13 cellular contexts compared by ENCODE assay signal in genomic region chrX:9278475-9279270, GRCh38.
A peak's percentile ranks its signal among the peaks of the same experiment; 100 is the strongest.
DNase-seq lines count a peak whose midpoint lies in the region; ATAC-seq, FAIRE-seq and TF ChIP-seq lines count a peak whose summit lies in the region.
"Had no signal": no experiment of that assay in that cellular context is flagged by ENCODE, and none has a peak within 500 bp of the region (broad histone marks: within the 10 kb centered on the region; RNA-seq: fewer than 3 reads in every experiment).

No MANE protein-coding gene starts in this region.

- FAIRE-seq in astrocyte (lab: Jason Lieb, UNC) (peak; percentile 32), RCC 7860 (lab: Jason Lieb, UNC) (no peak)
- FAIRE-seq: endometrium, islet of Langerhans had no signal

- no peak overlapping the region for H3K4me2 ChIP-seq in astrocyte (ENCODE audit: low read length)
- peak overlapping the region; percentile 69 for H3K4me2 ChIP-seq in osteoblast (ENCODE audit: insufficient read depth, low read length)

- CTCF ChIA-PET in CD4-positive, alpha-beta T cell (lab: Charles Lee) = no interaction called here

- H3K27ac ChIP-seq in CD4-positive, alpha-beta T cell (ENCODE audit: low read depth, low read length) = no peak overlapping the region
- H3K27ac ChIP-seq in astrocyte (ENCODE audit: low read depth, low read length) (no peak overlapping the region), osteoblast (ENCODE audit: low read depth, low read length) (no peak overlapping the region)

- no peaks in the 10 kb centered on the region for H3K4me1 ChIP-seq in astrocyte (ENCODE audit: insufficient read depth, low read length)
- no peaks in the 10 kb centered on the region for H3K4me1 ChIP-seq in osteoblast (ENCODE audit: insufficient read depth, low read length)
- H3K4me1 ChIP-seq in mucosa of descending colon (ENCODE audit: low read depth) = no peaks in the 10 kb centered on the region

- TF ChIP-seq CTCF in CD4-positive, alpha-beta T cell (IDR thresholded peaks at IDR 0.05) = no peak
- TF ChIP-seq CTCF in astrocyte (IDR thresholded peaks at IDR 0.05; ENCODE audit: insufficient read depth, low read depth, low read length) (no peak), osteoblast (IDR thresholded peaks at IDR 0.05; ENCODE audit: extremely low read depth, low read depth, low read length) (no peak), mucosa of descending colon (IDR thresholded peaks at IDR 0.05) (no peak)

- peak overlapping the region; percentile 17 for H3K4me3 Mint-ChIP-seq in CD4-positive, alpha-beta T cell
- no peak overlapping the region for H3K4me3 Mint-ChIP-seq in astrocyte (ENCODE audit: unreplicated experiment)
- H3K4me3 Mint-ChIP-seq: IgD-negative memory B cell had no signal

- no peak overlapping the region for H2AFZ ChIP-seq in astrocyte (ENCODE audit: low read depth, low read length)
- H2AFZ ChIP-seq in osteoblast (ENCODE audit: low read length) = peak overlapping the region; percentile 72

- POLR2A ChIA-PET in CD4-positive, alpha-beta T cell (lab: Charles Lee) = no interaction called here

- no peak overlapping the region for H3K9ac ChIP-seq in astrocyte (ENCODE audit: low read length)

- ATAC-seq in CD4-positive, alpha-beta T cell (ENCODE audit: poor library complexity) = no peak
- ATAC-seq in GM19351 (IDR thresholded peaks at IDR 0.05; ENCODE audit: unreplicated experiment) (peak; percentile 21), mucosa of descending colon (no peak), GM19463 (IDR thresholded peaks at IDR 0.05; ENCODE audit: unreplicated experiment) (no peak), HG03439 (IDR thresholded peaks at IDR 0.05; ENCODE audit: unreplicated experiment) (no peak)

- H3K9me3 ChIP-seq in CD4-positive, alpha-beta T cell (ENCODE audit: control insufficient read depth, low read length) = no peaks in the 10 kb centered on the region
- H3K9me3 ChIP-seq in astrocyte (ENCODE audit: insufficient read depth, low read depth, low read length) = no peaks in the 10 kb centered on the region
- no peaks in the 10 kb centered on the region for H3K9me3 ChIP-seq in osteoblast (ENCODE audit: low read depth, low read length)
- H3K9me3 ChIP-seq in mucosa of descending colon = no peaks in the 10 kb centered on the region

- peaks cover 16% of the 10 kb centered on the region for H3K4me1 Mint-ChIP-seq in CD4-positive, alpha-beta T cell (ENCODE audit: low read depth)
- peaks cover 5% of the 10 kb centered on the region for H3K4me1 Mint-ChIP-seq in astrocyte (ENCODE audit: low read depth, unreplicated experiment)

- peaks cover 2% of the 10 kb centered on the region for H3K9me3 Mint-ChIP-seq in CD4-positive, alpha-beta T cell
- H3K9me3 Mint-ChIP-seq in astrocyte (ENCODE audit: unreplicated experiment) = peaks cover 2% of the 10 kb centered on the region

- intact Hi-C loops in CD4-positive, alpha-beta T cell (cut with DNase I, micrococcal nuclease) = no loop called here
- intact Hi-C loops in mucosa of descending colon (cut with DNase I, micrococcal nuclease) = no loop called here

- H3K4me3 ChIP-seq in astrocyte (ENCODE audit: insufficient read depth, low read depth, low read length) (no peak overlapping the region), osteoblast (ENCODE audit: insufficient read depth, low read length) (peak overlapping the region; percentile 60), mucosa of descending colon (no peak overlapping the region)

- no peak for DNase-seq in CD4-positive, alpha-beta T cell
- DNase-seq in astrocyte (ENCODE audit: low read depth) (no peak), osteoblast (ENCODE audit: insufficient read length, low spot score, missing footprints) (peak; percentile 57), mucosa of descending colon (no peak), RCC 7860 (ENCODE audit: low spot score) (no peak)
- DNase-seq: activated effector memory CD4-positive, alpha-beta T cell treated with anti-CD3 and anti-CD28 coated beads, Interleukin-2, amount 50 U/mL, for 16 hours; NCI-H526 treated with DMSO at 0.1 percent for 48 hours had no signal

- H3K36me3 ChIP-seq in astrocyte (ENCODE audit: insufficient read depth, low read length) (no peaks in the 10 kb centered on the region), osteoblast (ENCODE audit: insufficient read depth, low read length) (no peaks in the 10 kb centered on the region), mucosa of descending colon (ENCODE audit: low read depth) (no peaks in the 10 kb centered on the region)

- H3K36me3 Mint-ChIP-seq in CD4-positive, alpha-beta T cell (ENCODE audit: low read depth) = no peaks in the 10 kb centered on the region
- no peaks in the 10 kb centered on the region for H3K36me3 Mint-ChIP-seq in astrocyte (ENCODE audit: low read depth, unreplicated experiment)

- no peaks in the 10 kb centered on the region for H3K27me3 Mint-ChIP-seq in CD4-positive, alpha-beta T cell
- peaks cover 4% of the 10 kb centered on the region for H3K27me3 Mint-ChIP-seq in astrocyte (ENCODE audit: low read depth, unreplicated experiment)

- H4K20me1 ChIP-seq in astrocyte (ENCODE audit: insufficient read depth, low read length) (no peaks in the 10 kb centered on the region), osteoblast (ENCODE audit: insufficient read depth, low read length) (no peaks in the 10 kb centered on the region)

- peak overlapping the region; percentile 1 for H3K27ac Mint-ChIP-seq in CD4-positive, alpha-beta T cell
- H3K27ac Mint-ChIP-seq in astrocyte (ENCODE audit: unreplicated experiment) = no peak overlapping the region

- H3K79me2 ChIP-seq in astrocyte (ENCODE audit: insufficient read depth, low read length) = no peaks in the 10 kb centered on the region
- H3K79me2 ChIP-seq in osteoblast (ENCODE audit: insufficient read depth, low read length) = no peaks in the 10 kb centered on the region

- no peaks in the 10 kb centered on the region for H3K27me3 ChIP-seq in CD4-positive, alpha-beta T cell (ENCODE audit: control insufficient read depth, insufficient read depth, low read length)
- H3K27me3 ChIP-seq in astrocyte (ENCODE audit: insufficient read depth, low read length) (no peaks in the 10 kb centered on the region), osteoblast (ENCODE audit: insufficient read depth, low read length) (no peaks in the 10 kb centered on the region)
